ENCODE assay signal across 10 cellular contexts in the genomic region with DNA sequence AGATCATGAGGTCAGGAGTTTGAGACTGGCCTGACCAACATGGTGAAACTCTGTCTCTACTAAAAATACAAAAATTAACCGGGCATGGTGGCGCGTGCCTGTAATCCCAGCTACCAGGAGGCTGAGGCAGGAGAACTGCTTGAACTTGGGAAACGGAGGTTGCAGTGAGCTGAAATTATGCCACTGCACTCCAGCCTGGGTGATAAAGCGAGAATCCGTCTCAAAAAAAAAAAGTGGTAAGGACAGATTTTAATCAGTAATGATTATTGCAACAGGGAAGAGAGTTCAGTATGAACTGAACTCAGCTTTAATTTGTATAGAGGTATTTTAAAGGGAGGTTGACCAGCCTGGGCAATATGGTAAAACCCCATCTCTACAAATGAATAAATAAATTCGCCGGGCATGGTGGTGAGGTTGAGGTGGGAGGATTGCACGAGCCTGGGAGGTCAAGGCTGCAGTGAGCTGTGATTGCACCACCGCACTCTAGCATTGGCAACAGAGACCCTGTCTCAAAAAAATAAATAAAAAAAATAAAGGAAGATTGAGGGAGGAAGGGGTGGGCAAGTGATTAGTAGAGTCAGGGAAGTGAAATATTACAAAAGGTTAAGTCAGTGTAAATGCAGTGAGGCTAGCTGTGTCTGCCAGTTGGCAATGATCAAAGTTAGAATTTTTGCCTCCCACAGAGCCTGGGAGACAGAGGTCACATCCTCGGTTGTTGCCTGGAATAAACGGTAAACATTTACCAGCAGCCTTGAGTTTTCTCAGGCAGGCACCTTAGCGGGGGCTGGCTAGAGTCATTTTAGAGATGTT. TPM values are rescaled to one million over a fixed set of nuclear protein-coding genes. Genes with fewer than 3 reads are reported as not detected.
A peak's percentile ranks its signal among the peaks of the same experiment; 100 is the strongest.
DNase-seq lines count a peak whose midpoint lies in the region; ATAC-seq and TF ChIP-seq lines count a peak whose summit lies in the region.
"Had no signal": no experiment of that assay in that cellular context is flagged by ENCODE, and none has a peak within 500 bp of the region (broad histone marks: within the 10 kb centered on the region; RNA-seq: fewer than 3 reads in every experiment).

No MANE protein-coding gene starts in this region.

- H3K27me3 Mint-ChIP-seq in central memory CD8-positive, alpha-beta T cell = no peaks in the 10 kb centered on the region
- H3K27me3 Mint-ChIP-seq in activated naive CD8-positive, alpha-beta T cell treated with anti-CD3 and anti-CD28 coated beads for 36 hours = no peaks in the 10 kb centered on the region
- H3K27me3 Mint-ChIP-seq: activated naive CD8-positive, alpha-beta T cell had no signal

- ATAC-seq in central memory CD8-positive, alpha-beta T cell (replicated peaks; ENCODE audit: extremely low read depth, poor library complexity, severe bottlenecking) = no peak
- ATAC-seq in GM18868 (IDR thresholded peaks at IDR 0.05; ENCODE audit: unreplicated experiment) (no peak), gastroesophageal sphincter (no peak)

- no peaks in the 10 kb centered on the region for H3K9me3 Mint-ChIP-seq in central memory CD8-positive, alpha-beta T cell
- no peaks in the 10 kb centered on the region for H3K9me3 Mint-ChIP-seq in activated naive CD8-positive, alpha-beta T cell treated with anti-CD3 and anti-CD28 coated beads for 36 hours

- no peak overlapping the region for H3K18ac ChIP-seq in mesendoderm (ENCODE audit: low read length)

- no CpG with 5 or more reads among the region's 13 CpGs for WGBS in mesendoderm (ENCODE audit: extremely low coverage, insufficient coverage, low lambda C conversion rate)
- 64 to 76% methylated on average over 6 to 11 of the region's 13 CpGs for WGBS in gastroesophageal sphincter (ENCODE audit: low coverage in 1 of 2), 2 donors

- no peak for TF ChIP-seq CTCF in HL-60 (IDR thresholded peaks at IDR 0.05; ENCODE audit: insufficient read depth, low read length)
- TF ChIP-seq CTCF in GM10266 (IDR thresholded peaks at IDR 0.05; ENCODE audit: control insufficient read depth, insufficient read depth, low read depth, missing control alignments) = no peak
- no peak for TF ChIP-seq CTCF in gastroesophageal sphincter (IDR thresholded peaks at IDR 0.05)

- no peaks in the 10 kb centered on the region for H3K27me3 ChIP-seq in HL-60 (ENCODE audit: insufficient read depth, poor library complexity, severe bottlenecking)
- no peaks in the 10 kb centered on the region for H3K27me3 ChIP-seq in mesendoderm (ENCODE audit: insufficient read depth, low read length, poor library complexity)
- H3K27me3 ChIP-seq in gastroesophageal sphincter = no peaks in the 10 kb centered on the region

- no peak overlapping the region for H2BK120ac ChIP-seq in mesendoderm (ENCODE audit: low read depth, low read length)

- H2BK5ac ChIP-seq in mesendoderm (ENCODE audit: low read length) = no peak overlapping the region

- no peak for TF ChIP-seq POLR2A in gastroesophageal sphincter (IDR thresholded peaks at IDR 0.05)

- no peak for TF ChIP-seq EP300 in gastroesophageal sphincter (IDR thresholded peaks at IDR 0.05)

- H3K79me1 ChIP-seq in mesendoderm (ENCODE audit: low read length) = no peaks in the 10 kb centered on the region

- in situ Hi-C loops in ACHN (cut with HindIII; ENCODE audit: low pct_ligation_motif_present, low pct_unique_long_range_greater_than_20kb, low sequenced_read_pairs) = no loop called here

- H4K8ac ChIP-seq in mesendoderm (ENCODE audit: low read depth, low read length) = no peak overlapping the region

- peaks cover 2% of the 10 kb centered on the region for H3K4me1 ChIP-seq in mesendoderm (ENCODE audit: control insufficient read depth, low read depth, low read length)
- H3K4me1 ChIP-seq in gastroesophageal sphincter = peaks cover 0 to 26% (median 11%) of the 10 kb centered on the region in 3 donors

- H3K4ac ChIP-seq in mesendoderm (ENCODE audit: low read depth, low read length) = no peak overlapping the region

- no peaks in the 10 kb centered on the region for H3K36me3 ChIP-seq in mesendoderm (ENCODE audit: control insufficient read depth, insufficient read depth, low read length)
- peaks cover 0 to 11% of the 10 kb centered on the region in 2 donors for H3K36me3 ChIP-seq in gastroesophageal sphincter

- H3K9ac ChIP-seq in mesendoderm (ENCODE audit: low read length) = no peak overlapping the region

- H3K36me3 Mint-ChIP-seq in central memory CD8-positive, alpha-beta T cell (ENCODE audit: insufficient read depth) = peaks cover 11% of the 10 kb centered on the region
- H3K36me3 Mint-ChIP-seq in activated naive CD8-positive, alpha-beta T cell treated with anti-CD3 and anti-CD28 coated beads for 36 hours = peaks cover 28% of the 10 kb centered on the region

- H3K23ac ChIP-seq in mesendoderm (ENCODE audit: low read length) = no peak overlapping the region

- no peaks in the 10 kb centered on the region for H3K9me3 ChIP-seq in gastroesophageal sphincter

- H2BK15ac ChIP-seq in mesendoderm (replicated peaks; ENCODE audit: low read depth) = no peak overlapping the region

- H3K4me3 Mint-ChIP-seq in central memory CD8-positive, alpha-beta T cell = no peak overlapping the region
- H3K4me3 Mint-ChIP-seq in activated naive CD8-positive, alpha-beta T cell treated with anti-CD3 and anti-CD28 coated beads for 36 hours = no peak overlapping the region

- no peak overlapping the region for H3K4me2 ChIP-seq in mesendoderm (ENCODE audit: low read length)

- no peak overlapping the region for H2AK5ac ChIP-seq in mesendoderm (ENCODE audit: low read length)

- H3K27ac Mint-ChIP-seq in central memory CD8-positive, alpha-beta T cell (ENCODE audit: low read depth) = peak overlapping the region; percentile 74
- H3K27ac Mint-ChIP-seq in activated naive CD8-positive, alpha-beta T cell treated with anti-CD3 and anti-CD28 coated beads for 36 hours = no peak overlapping the region
- H3K27ac Mint-ChIP-seq: activated naive CD8-positive, alpha-beta T cell had no signal

- H3K27ac ChIP-seq in HL-60 (replicated peaks) (peak overlapping the region; percentile 65), mesendoderm (ENCODE audit: low read depth, low read length) (no peak overlapping the region), gastroesophageal sphincter (no peak overlapping the region)

- peak overlapping the region; percentile 64 for H3K56ac ChIP-seq in mesendoderm (ENCODE audit: low read length)

- no peak overlapping the region for H4K5ac ChIP-seq in mesendoderm (ENCODE audit: low read length)

- H3K4me3 ChIP-seq in HL-60 (replicated peaks; ENCODE audit: insufficient read depth, low read length) (no peak overlapping the region), mesendoderm (ENCODE audit: low read length) (no peak overlapping the region), gastroesophageal sphincter (no peak overlapping the region)

- peaks cover 19% of the 10 kb centered on the region for H3K79me2 ChIP-seq in mesendoderm (ENCODE audit: control insufficient read depth, insufficient read depth, low read length)

- peaks cover 20% of the 10 kb centered on the region for H3K4me1 Mint-ChIP-seq in central memory CD8-positive, alpha-beta T cell
- peaks cover 18% of the 10 kb centered on the region for H3K4me1 Mint-ChIP-seq in activated naive CD8-positive, alpha-beta T cell treated with anti-CD3 and anti-CD28 coated beads for 36 hours

- DNase-seq in ACHN (peak; percentile 78), HL-60 (ENCODE audit: low read depth in 1 of 2, low spot score in 1 of 2) (no peak), mesendoderm (peak; percentile 58), GM10266 (ENCODE audit: extremely low spot score) (no peak)
- DNase-seq in central memory CD8-positive, alpha-beta T cell (ENCODE audit: low spot score in 2 of 2) = no peak
- no peak for DNase-seq in activated naive CD8-positive, alpha-beta T cell treated with anti-CD3 and anti-CD28 coated beads for 36 hours
- DNase-seq: activated CD4-positive, CD25-positive, alpha-beta regulatory T cell treated with anti-CD3 and anti-CD28 coated beads, Interleukin-2, amount 50 U/mL, for 72 hours had no signal

RNA-seq across cellular contexts. Expression of gene MCM5, which starts 2.6 kb away (rescaled TPM):
- 147 TPM for polyA plus RNA-seq in mesendoderm (2013, experiment 1 of 2)
- 148 TPM for polyA plus RNA-seq in mesendoderm (2013, experiment 2 of 2)
- 10 to 100 TPM; 14.5 to 19.2 (median 15.3) TPM for total RNA-seq in gastroesophageal sphincter
- total RNA-seq in activated naive CD8-positive, alpha-beta T cell treated with anti-CD3 and anti-CD28 coated beads for 36 hours = 100 to 1,000 TPM; 342 to 348 TPM

RNA-seq across cellular contexts. Expression of gene HMOX1, which starts 16.4 kb away (rescaled TPM):
- 10.1 TPM for polyA plus RNA-seq in mesendoderm (2013, experiment 1 of 2)
- 11.1 TPM for polyA plus RNA-seq in mesendoderm (2013, experiment 2 of 2)
- total RNA-seq in gastroesophageal sphincter = 100 to 1,000 TPM in 1 of 4 donors, 10 to 100 TPM in 2, 1 to 10 TPM in 1; 3.0 to 317 (median 12.7) TPM
- total RNA-seq in activated naive CD8-positive, alpha-beta T cell treated with anti-CD3 and anti-CD28 coated beads for 36 hours = under 1 TPM; 0.26 to 0.39 TPM

Comparison
In these comparisons a context has a peak if more than half of its experiments do, and no peak if none do; other contexts are left out.
1. DNase-seq: peak in ACHN (single experiment) and mesendoderm (single experiment); none in HL-60 (0 of 2), central memory CD8-positive, alpha-beta T cell (0 of 2), GM10266 (single experiment) and activated naive CD8-positive, alpha-beta T cell treated with anti-CD3 and anti-CD28 coated beads for 36 hours (single experiment).
2. RNA of gene MCM5, which starts 2.6 kb away (total RNA-seq): 342 to 348 TPM in activated naive CD8-positive, alpha-beta T cell treated with anti-CD3 and anti-CD28 coated beads for 36 hours; 14.5 to 19.2 TPM in gastroesophageal sphincter; every median in the first group is over 10 times any median in the second.